ENCODE assay signal across 8 cellular contexts in the genomic region with DNA sequence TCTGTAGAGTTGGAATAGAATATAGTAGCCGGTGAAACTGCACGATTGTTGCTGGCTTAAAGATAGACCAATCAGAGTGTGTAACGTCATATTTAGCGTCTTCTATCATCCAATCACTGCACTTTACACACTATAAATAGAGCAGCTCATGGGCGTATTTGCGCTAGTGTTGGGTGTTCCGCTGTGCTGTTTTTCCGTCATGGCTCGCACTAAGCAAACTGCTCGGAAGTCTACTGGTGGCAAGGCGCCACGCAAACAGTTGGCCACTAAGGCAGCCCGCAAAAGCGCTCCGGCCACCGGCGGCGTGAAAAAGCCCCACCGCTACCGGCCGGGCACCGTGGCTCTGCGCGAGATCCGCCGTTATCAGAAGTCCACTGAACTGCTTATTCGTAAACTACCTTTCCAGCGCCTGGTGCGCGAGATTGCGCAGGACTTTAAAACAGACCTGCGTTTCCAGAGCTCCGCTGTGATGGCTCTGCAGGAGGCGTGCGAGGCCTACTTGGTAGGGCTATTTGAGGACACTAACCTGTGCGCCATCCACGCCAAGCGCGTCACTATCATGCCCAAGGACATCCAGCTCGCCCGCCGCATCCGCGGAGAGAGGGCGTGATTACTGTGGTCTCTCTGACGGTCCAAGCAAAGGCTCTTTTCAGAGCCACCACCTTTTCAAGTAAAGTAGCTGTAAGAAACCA. TPM values are rescaled to one million over a fixed set of nuclear protein-coding genes. Genes with fewer than 3 reads are reported as not detected.
DNase-seq lines count a peak whose midpoint lies in the region; ATAC-seq, FAIRE-seq and TF ChIP-seq lines count a peak whose summit lies in the region.

No MANE protein-coding gene starts in this region.

- peaks cover 29% of the 10 kb centered on the region for H3K4me1 Mint-ChIP-seq in activated B cell treated with CpG ODN at 0.5 μM for 24 hours
- peaks cover 16% of the 10 kb centered on the region for H3K4me1 Mint-ChIP-seq in central memory CD8-positive, alpha-beta T cell

- peak; percentile 93 for DNase-seq in A673 (ENCODE audit: low spot score)
- peak; percentile 75 for DNase-seq in NCI-H2107 treated with DMSO at 0.1 percent for 48 hours (lab: John Stamatoyannopoulos, UW; ENCODE audit: unreplicated experiment)
- DNase-seq in activated B cell treated with CpG ODN at 0.5 μM for 24 hours: peak; percentile 71
- peak; percentile 73 to 84 for DNase-seq in central memory CD8-positive, alpha-beta T cell (ENCODE audit: low spot score in 2 of 2)
- peak in 2 of 3 donors; percentile 64 to 80 for DNase-seq in stimulated activated CD4-positive, alpha-beta T cell treated with anti-CD3 and anti-CD28 coated beads, Interleukin-12 subunit alpha, Interleukin-12 subunit beta, amount 100 ng/mL, for 48 hours (ENCODE audit: low read depth in 2 of 3, low spot score in 1 of 3)

- peaks cover 16% of the 10 kb centered on the region for H3K36me3 Mint-ChIP-seq in activated B cell treated with CpG ODN at 0.5 μM for 24 hours (ENCODE audit: low read depth)
- H3K36me3 Mint-ChIP-seq in central memory CD8-positive, alpha-beta T cell (ENCODE audit: insufficient read depth): peaks cover 34% of the 10 kb centered on the region

- H3K4me3 Mint-ChIP-seq in activated B cell treated with CpG ODN at 0.5 μM for 24 hours: peak overlapping the region; percentile 96
- H3K4me3 Mint-ChIP-seq in central memory CD8-positive, alpha-beta T cell: peak overlapping the region; percentile 82

- ATAC-seq in GM18520 (IDR thresholded peaks at IDR 0.05; ENCODE audit: unreplicated experiment) (peak; percentile 31), HG03064 (IDR thresholded peaks at IDR 0.05; ENCODE audit: low read depth, unreplicated experiment) (peak; percentile 48), activated B cell treated with CpG ODN at 0.5 μM for 24 hours (ENCODE audit: low read depth) (peak; percentile 51)
- ATAC-seq in central memory CD8-positive, alpha-beta T cell (replicated peaks; ENCODE audit: extremely low read depth, poor library complexity, severe bottlenecking): peak; percentile 50

- TF ChIP-seq CTCF in A673 (conservative IDR thresholded peaks at IDR 0.05; ENCODE audit: low read depth, low read length) (no peak), activated B cell treated with CpG ODN at 0.5 μM for 24 hours (IDR thresholded peaks at IDR 0.05) (no peak)

- POLR2A ChIA-PET in A673 (lab: Charles Lee; ENCODE audit: low non-redundant PET) (interaction anchor here (0.5 to 3.1 kb wide), 9 partner anchors 9 to 230 kb away, joined by 3 to 71 read pairs (median 4); a partner anchor contains a TSS), activated B cell treated with CpG ODN at 0.5 μM for 24 hours (lab: Charles Lee) (interaction anchor here (0.5 to 6.7 kb wide), 71 partner anchors 9 to 1873 kb away, joined by 3 to 164 read pairs (median 5); a partner anchor contains a TSS)

- H3K36me3 ChIP-seq in A673 (ENCODE audit: insufficient read depth, low read length, poor library complexity, severe bottlenecking): no peaks in the 10 kb centered on the region

- peak overlapping the region; percentile 99 for H3K27ac Mint-ChIP-seq in activated B cell treated with CpG ODN at 0.5 μM for 24 hours
- H3K27ac Mint-ChIP-seq in central memory CD8-positive, alpha-beta T cell (ENCODE audit: low read depth): peak overlapping the region; percentile 98

- no peaks in the 10 kb centered on the region for H3K9me3 Mint-ChIP-seq in activated B cell treated with CpG ODN at 0.5 μM for 24 hours
- H3K9me3 Mint-ChIP-seq in central memory CD8-positive, alpha-beta T cell: no peaks in the 10 kb centered on the region

- TSS peak; percentile 98 for BruUV-seq in A673 (replicated peaks; lab: Mats Ljungman, UMichigan)

- peak overlapping the region; percentile 95 for H3K27ac ChIP-seq in A673 (ENCODE audit: low read depth, low read length, poor library complexity, severe bottlenecking)

- H3K27me3 Mint-ChIP-seq in activated B cell treated with CpG ODN at 0.5 μM for 24 hours: no peaks in the 10 kb centered on the region
- H3K27me3 Mint-ChIP-seq in central memory CD8-positive, alpha-beta T cell: no peaks in the 10 kb centered on the region

- no peaks in the 10 kb centered on the region for H3K9me3 ChIP-seq in A673 (ENCODE audit: low read depth, low read length, poor library complexity, severe bottlenecking)

- peak; percentile 100 for FAIRE-seq in islet of Langerhans (lab: Jason Lieb, UNC)

- intact Hi-C loops in A673 (cut with micrococcal nuclease; ENCODE audit: unreplicated experiment) (loop anchor here (10.0 kb wide), 2 partner anchors 184 to 1114 kb away; a partner anchor contains a TSS), activated B cell treated with CpG ODN at 0.5 μM for 24 hours (cut with micrococcal nuclease) (loop anchor here (1.0 to 10.0 kb wide), 6 partner anchors 17 to 1872 kb away; a partner anchor contains a TSS)

- H3K4me1 ChIP-seq in A673 (ENCODE audit: insufficient read depth, low read length, poor library complexity, severe bottlenecking): peaks cover 10% of the 10 kb centered on the region

- H3K27me3 ChIP-seq in A673 (replicated peaks; ENCODE audit: insufficient read depth, low read depth, low read length, poor library complexity): no peaks in the 10 kb centered on the region

- H3K4me3 ChIP-seq in A673 (ENCODE audit: low read depth, low read length, poor library complexity, severe bottlenecking): peak overlapping the region; percentile 68

- CTCF ChIA-PET in A673 (lab: Charles Lee): interaction anchor here (1.1 kb wide), 1 partner anchor 10 kb away, joined by 11 read pairs; no protein-coding TSS in a partner anchor
- CTCF ChIA-PET in activated B cell treated with CpG ODN at 0.5 μM for 24 hours (lab: Charles Lee): interaction anchor here (0.8 to 7.6 kb wide), 7 partner anchors 9 to 575 kb away, joined by 3 to 44 read pairs (median 4); a partner anchor contains a TSS

RNA-seq across cellular contexts. Expression of a gene that starts 57.8 kb away (rescaled TPM):
- total RNA-seq in A673 (2021): 8.9 and 9.7 TPM in 2 replicates
- total RNA-seq in activated B cell treated with CpG ODN at 0.5 μM for 24 hours: 31.7 and 36.8 TPM in 2 replicates

Comparison
In these comparisons a context has a peak if more than half of its experiments do, and no peak if none do; other contexts are left out.
1. Peak in every context shown above with its lines: DNase-seq, ATAC-seq, H3K4me3 ChIP-seq and H3K27ac ChIP-seq.